In the genomic region with DNA sequence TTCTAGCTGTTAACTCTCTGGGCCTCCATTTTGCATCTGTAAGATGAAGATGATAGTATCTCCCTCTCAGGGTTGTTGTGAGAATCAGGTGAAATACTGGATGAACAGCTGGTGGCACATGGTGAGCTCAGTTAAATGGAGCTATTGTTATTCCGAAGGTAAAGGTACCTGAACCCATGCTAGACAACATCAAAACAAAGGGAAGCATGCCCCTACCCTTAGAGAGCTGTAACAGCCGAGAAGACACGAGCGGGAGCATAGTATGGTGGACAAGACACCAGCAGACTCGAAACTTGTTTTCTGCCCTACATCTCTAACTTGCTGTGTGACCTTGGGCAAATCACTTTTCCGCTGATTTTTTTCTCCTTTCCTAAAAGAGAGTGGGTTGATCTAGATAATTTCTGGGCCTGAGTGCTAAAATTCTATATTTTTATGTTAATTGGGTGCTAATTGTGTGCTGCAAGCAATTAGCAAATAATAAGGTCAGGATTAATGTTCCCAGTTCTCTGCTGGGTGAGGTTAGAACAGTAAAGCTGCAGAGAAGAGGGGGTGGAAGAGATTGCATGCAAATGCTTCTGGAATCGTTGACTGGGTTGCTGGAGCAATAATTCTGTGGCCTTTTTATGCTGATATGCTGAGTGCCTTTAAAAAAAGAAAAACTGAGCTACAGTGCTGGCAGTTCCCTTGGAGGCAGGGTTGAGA, we compare ENCODE assay signal across 17 cellular contexts. TPM values are rescaled to one million over a fixed set of nuclear protein-coding genes. Genes with fewer than 3 reads are reported as not detected.
DNase-seq lines count a peak whose midpoint lies in the region; ATAC-seq, FAIRE-seq and TF ChIP-seq lines count a peak whose summit lies in the region.
"Had no signal": no experiment of that assay in that cellular context is flagged by ENCODE, and none has a peak within 500 bp of the region (broad histone marks: within the 10 kb centered on the region; RNA-seq: fewer than 3 reads in every experiment).

No MANE protein-coding gene starts in this region.

- no peak overlapping the region for H3K4me3 Mint-ChIP-seq in activated naive CD8-positive, alpha-beta T cell treated with anti-CD3 and anti-CD28 coated beads for 36 hours
- H3K4me3 Mint-ChIP-seq in activated naive CD8-positive, alpha-beta T cell treated with anti-CD3 and anti-CD28 coated beads, Interleukin-2, amount 50 U/mL, for 24 hours = no peak overlapping the region

- peak; percentile 45 for FAIRE-seq in H1 (lab: Jason Lieb, UNC)

- peaks cover 9% of the 10 kb centered on the region for H3K36me3 Mint-ChIP-seq in activated naive CD8-positive, alpha-beta T cell treated with anti-CD3 and anti-CD28 coated beads for 36 hours
- peaks cover 46% of the 10 kb centered on the region for H3K36me3 Mint-ChIP-seq in activated naive CD8-positive, alpha-beta T cell treated with anti-CD3 and anti-CD28 coated beads, Interleukin-2, amount 50 U/mL, for 24 hours (ENCODE audit: low read depth)

- no peak overlapping the region for H2AK5ac ChIP-seq in H1 (ENCODE audit: low read depth, low read length)

- H2BK15ac ChIP-seq in H1 (ENCODE audit: low read length) = no peak overlapping the region

- peaks cover 8% of the 10 kb centered on the region for H3K4me1 Mint-ChIP-seq in activated naive CD8-positive, alpha-beta T cell treated with anti-CD3 and anti-CD28 coated beads for 36 hours
- peaks cover 18% of the 10 kb centered on the region for H3K4me1 Mint-ChIP-seq in activated naive CD8-positive, alpha-beta T cell treated with anti-CD3 and anti-CD28 coated beads, Interleukin-2, amount 50 U/mL, for 24 hours

- H3K4ac ChIP-seq in H1 (replicated peaks; ENCODE audit: insufficient read length, low read depth, low read length) = no peak overlapping the region

- no peaks in the 10 kb centered on the region for H3K9me3 Mint-ChIP-seq in activated naive CD8-positive, alpha-beta T cell treated with anti-CD3 and anti-CD28 coated beads for 36 hours
- no peaks in the 10 kb centered on the region for H3K9me3 Mint-ChIP-seq in activated naive CD8-positive, alpha-beta T cell treated with anti-CD3 and anti-CD28 coated beads, Interleukin-2, amount 50 U/mL, for 24 hours
- H3K9me3 Mint-ChIP-seq: CD8-positive, alpha-beta memory T cell had no signal

- H3K4me2 ChIP-seq in H1 (ENCODE audit: insufficient read depth in 1 of 2, low read depth in 2 of 2, low read length in 2 of 2) = no peak overlapping the region
- H3K4me2 ChIP-seq: BLaER1 had no signal

- TF ChIP-seq CTCF in H1 (IDR thresholded peaks at IDR 0.05; ENCODE audit: control extremely low read depth in 1 of 3, insufficient read depth in 1 of 3, low read depth in 1 of 3, low read length in 3 of 3) = no peak
- TF ChIP-seq CTCF in uterus (IDR thresholded peaks at IDR 0.05) = no peak

- TF ChIP-seq POLR2A in H1 (IDR thresholded peaks at IDR 0.05; ENCODE audit: control extremely low read depth in 1 of 2, low read depth in 2 of 2, low read length in 2 of 2) (no peak), uterus (IDR thresholded peaks at IDR 0.05) (no peak)

- no peak overlapping the region for H2BK5ac ChIP-seq in H1 (ENCODE audit: low read depth, low read length)

- DNase-seq in activated naive CD8-positive, alpha-beta T cell treated with anti-CD3 and anti-CD28 coated beads for 36 hours = no peak
- no peak for DNase-seq in activated naive CD8-positive, alpha-beta T cell treated with anti-CD3 and anti-CD28 coated beads, Interleukin-2, amount 50 U/mL, for 24 hours
- DNase-seq in H1 (ENCODE audit: low read depth in 1 of 2, low spot score in 2 of 2) (no peak), putamen (ENCODE audit: low spot score) (peak; percentile 69), uterus (no peak), NCI-H446 treated with DMSO at 0.1 percent for 48 hours (lab: John Stamatoyannopoulos, UW) (no peak)
- DNase-seq: 8988T; AML-193; Caco-2; CD8-positive, alpha-beta memory T cell; DND-41; GF-D8 had no signal

- H3K9ac ChIP-seq in HUES48 (ENCODE audit: low read depth, low read length) = no peak overlapping the region
- H3K9ac ChIP-seq in H1 (replicated peaks in 1 of 4; ENCODE audit: extremely low read depth in 1 of 4, low read depth in 3 of 4, low read length in 3 of 4) = no peak overlapping the region
- H3K9ac ChIP-seq: BLaER1 had no signal

- no peak overlapping the region for H2AFZ ChIP-seq in H1 (ENCODE audit: low read length)

- H3K27ac Mint-ChIP-seq in activated naive CD8-positive, alpha-beta T cell treated with anti-CD3 and anti-CD28 coated beads for 36 hours = peak overlapping the region; percentile 44
- H3K27ac Mint-ChIP-seq in activated naive CD8-positive, alpha-beta T cell treated with anti-CD3 and anti-CD28 coated beads, Interleukin-2, amount 50 U/mL, for 24 hours = no peak overlapping the region

- no peak for TF ChIP-seq EP300 in H1 (IDR thresholded peaks at IDR 0.05; ENCODE audit: borderline replicate concordance in 1 of 2, low read depth in 2 of 2, low read length in 2 of 2)

- 85% methylated on average over 7 of the region's 7 CpGs; no CpG with 5 or more reads in 1 of the 2 experiments for WGBS in H1 (ENCODE audit: extremely low coverage in 1 of 2, insufficient coverage in 1 of 2, insufficient read length in 1 of 2, insufficient replicate concordance in 2 of 2, low coverage in 1 of 2, low lambda C conversion rate in 2 of 2, missing lambda C conversion rate in 1 of 2), 2 experiments

- no peak for TF ChIP-seq RAD21 in H1 (IDR thresholded peaks at IDR 0.05 in 1 of 2, conservative IDR thresholded peaks at IDR 0.05 in 1 of 2; ENCODE audit: low read depth in 2 of 2, low read length in 2 of 2)

- H3K27me3 ChIP-seq in HUES48 (ENCODE audit: control insufficient read depth, insufficient read depth, low read length) = no peaks in the 10 kb centered on the region
- no peaks in the 10 kb centered on the region for H3K27me3 ChIP-seq in H1 (replicated peaks in 1 of 4; ENCODE audit: control insufficient read depth in 3 of 4, extremely low read depth in 1 of 4, insufficient read depth in 3 of 4, low read length in 3 of 4)
- H3K27me3 ChIP-seq in uterus = no peaks in the 10 kb centered on the region
- H3K27me3 ChIP-seq: BLaER1 had no signal

- no peak overlapping the region for H4K8ac ChIP-seq in H1 (ENCODE audit: extremely low read depth, insufficient read depth, low read length)

- POLR2A ChIA-PET in H1 (lab: Charles Lee; ENCODE audit: partially characterized antibody) = interaction anchor here (1.2 to 4.4 kb wide), 3 partner anchors 9 to 377 kb away, joined by 3 to 21 read pairs (median 3); partner anchors contain the start of genes TMEM200B and YTHDF2

- peak overlapping the region; percentile 42 for H3K27ac ChIP-seq in HUES48 (ENCODE audit: low read depth, low read length)
- no peak overlapping the region for H3K27ac ChIP-seq in H1 (ENCODE audit: low read depth, low read length)
- H3K27ac ChIP-seq in uterus = no peak overlapping the region
- H3K27ac ChIP-seq: BLaER1 had no signal

- H3K23me2 ChIP-seq in H1 (ENCODE audit: low read depth, low read length) = no peaks in the 10 kb centered on the region

- H3K14ac ChIP-seq in H1 (ENCODE audit: insufficient read length) = no peak overlapping the region

- H2BK12ac ChIP-seq in H1 (ENCODE audit: low read depth, low read length) = no peak overlapping the region

- no peaks in the 10 kb centered on the region for H4K20me1 ChIP-seq in H1 (replicated peaks in 1 of 2; ENCODE audit: control insufficient read depth in 1 of 2, insufficient read depth in 2 of 2, low read length in 2 of 2)
- H4K20me1 ChIP-seq: BLaER1 had no signal

- H3K79me1 ChIP-seq in H1 (ENCODE audit: low read depth, low read length) = no peaks in the 10 kb centered on the region

- no peak overlapping the region for H4K91ac ChIP-seq in H1 (replicated peaks; ENCODE audit: insufficient read length, low read length)

- intact Hi-C loops in uterus (cut with DNase I; ENCODE audit: low total_unique reads) = no loop called here

- H3K9me3 ChIP-seq in HUES48 (ENCODE audit: control insufficient read depth, insufficient read depth, low read length) (no peaks in the 10 kb centered on the region), H1 (ENCODE audit: insufficient read depth in 2 of 2, low read depth in 1 of 2, low read length in 1 of 2) (no peaks in the 10 kb centered on the region), uterus (no peaks in the 10 kb centered on the region)
- H3K9me3 ChIP-seq: BLaER1, Caco-2, HAP-1 had no signal

- CTCF ChIA-PET in H1 (lab: Charles Lee; ENCODE audit: partially characterized antibody) = interaction anchor here (0.8 to 3.0 kb wide), 13 partner anchors 9 to 236 kb away, joined by 3 to 15 read pairs (median 4); partner anchors contain the start of gene SRSF4

- H3K27me3 Mint-ChIP-seq in activated naive CD8-positive, alpha-beta T cell treated with anti-CD3 and anti-CD28 coated beads for 36 hours = no peaks in the 10 kb centered on the region
- no peaks in the 10 kb centered on the region for H3K27me3 Mint-ChIP-seq in activated naive CD8-positive, alpha-beta T cell treated with anti-CD3 and anti-CD28 coated beads, Interleukin-2, amount 50 U/mL, for 24 hours

- no peaks in the 10 kb centered on the region for H3K79me2 ChIP-seq in H1 (ENCODE audit: control insufficient read depth in 1 of 2, insufficient read depth in 2 of 2, low read length in 2 of 2)

- no peak overlapping the region for H4K5ac ChIP-seq in H1 (ENCODE audit: insufficient read length, low read depth, low read length)

- H2BK20ac ChIP-seq in H1 (ENCODE audit: low read length) = no peak overlapping the region

- H3K4me1 ChIP-seq in HUES48 (ENCODE audit: control insufficient read depth, insufficient read depth, low read length) (peaks cover 16% of the 10 kb centered on the region), H1 (replicated peaks in 1 of 4; ENCODE audit: control insufficient read depth in 3 of 4, insufficient read depth in 4 of 4, low read length in 3 of 4) (peaks cover 2 to 7% (median 3%) of the 10 kb centered on the region in 4 experiments; a peak in 4 of 7 replicates), uterus (no peaks in the 10 kb centered on the region)
- H3K4me1 ChIP-seq: BLaER1, Caco-2, HAP-1 had no signal

- H3K23ac ChIP-seq in H1 (ENCODE audit: insufficient read length) = no peak overlapping the region

- H3K4me3 ChIP-seq in HUES48 (ENCODE audit: low read depth, low read length) (no peak overlapping the region), H1 (ENCODE audit: extremely low read depth in 1 of 4, insufficient read depth in 2 of 4, low read depth in 3 of 4, low read length in 4 of 4) (no peak overlapping the region), uterus (no peak overlapping the region)
- H3K4me3 ChIP-seq: BLaER1, HAP-1 had no signal

- no peak overlapping the region for H2BK120ac ChIP-seq in H1 (replicated peaks; ENCODE audit: low read depth, low read length)

- H3K56ac ChIP-seq in H1 (replicated peaks; ENCODE audit: insufficient read length, low read depth, low read length) = no peak overlapping the region

- H3K18ac ChIP-seq in H1 (ENCODE audit: extremely low read depth, low read length) = no peak overlapping the region

- ATAC-seq in activated naive CD8-positive, alpha-beta T cell treated with anti-CD3 and anti-CD28 coated beads, Interleukin-2, amount 50 U/mL, for 24 hours = no peak
- ATAC-seq in GM18873 (IDR thresholded peaks at IDR 0.05; ENCODE audit: low FRiP score, unreplicated experiment) = no peak

- peaks cover 16% of the 10 kb centered on the region for H3K36me3 ChIP-seq in HUES48 (ENCODE audit: control insufficient read depth, insufficient read depth, low read length)
- H3K36me3 ChIP-seq in H1 (ENCODE audit: control insufficient read depth in 2 of 4, insufficient read depth in 4 of 4, low read length in 3 of 4) = peaks cover 4 to 10% (median 6%) of the 10 kb centered on the region in 4 experiments; a peak in 6 of 8 replicates
- no peaks in the 10 kb centered on the region for H3K36me3 ChIP-seq in uterus

RNA-seq across cellular contexts. Expression of gene TMEM200B, which starts 10.8 kb away (rescaled TPM):
- total RNA-seq in activated naive CD8-positive, alpha-beta T cell treated with anti-CD3 and anti-CD28 coated beads for 36 hours = under 1 TPM; 0.90 to 0.99 TPM
- total RNA-seq in H1 (2021; fragmentation: NEBNext Ultra II Directional; extraction: Animal tissue kit (Norgen Biotek cat#: 25700)) = 11.0 and 11.3 TPM in 2 replicates
- polyA plus RNA-seq in H1 (2011; rRNA removed) = 4.8 and 4.9 TPM in 2 replicates
- polyA plus RNA-seq in H1 (2011; cell fraction: cytosol; rRNA removed) = 5.8 TPM
- polyA plus RNA-seq in H1 (2011; cell fraction: nucleus; rRNA removed) = 11.1 TPM
- 9.4 to 10.9 TPM (median 10.4 TPM) in 4 replicates for polyA plus RNA-seq in H1 (2012, experiment 1 of 2)
- 11.7 TPM for polyA plus RNA-seq in H1 (2012, experiment 2 of 2)
- 15.6 TPM for polyA plus RNA-seq in H1 (2013, experiment 1 of 2)
- 16.9 TPM for polyA plus RNA-seq in H1 (2013, experiment 2 of 2)
- 5.0 and 5.5 TPM in 2 replicates for polyA minus RNA-seq in H1 (2011; rRNA and poly(A)+ RNA removed)
- polyA minus RNA-seq in H1 (2011; cell fraction: cytosol; rRNA and poly(A)+ RNA removed) = 4.2 TPM
- 5.9 TPM for polyA minus RNA-seq in H1 (2011; cell fraction: nucleus; rRNA and poly(A)+ RNA removed)
- 10 to 100 TPM; 31.3 to 67.5 (median 41.9) TPM for total RNA-seq in uterus
- total RNA-seq: HT-29 had no signal
